In genomic region chr15:79163395-79163794, GRCh38 we compare ENCODE assay signal across 2 cellular contexts.
TF ChIP-seq lines count a peak whose summit lies in the region.

No MANE protein-coding gene starts in this region.

TF ChIP-seq in HEK293, 187 proteins besides CTCF, POLR2A, EP300 and RAD21:
- TF ChIP-seq, protein P1, sequence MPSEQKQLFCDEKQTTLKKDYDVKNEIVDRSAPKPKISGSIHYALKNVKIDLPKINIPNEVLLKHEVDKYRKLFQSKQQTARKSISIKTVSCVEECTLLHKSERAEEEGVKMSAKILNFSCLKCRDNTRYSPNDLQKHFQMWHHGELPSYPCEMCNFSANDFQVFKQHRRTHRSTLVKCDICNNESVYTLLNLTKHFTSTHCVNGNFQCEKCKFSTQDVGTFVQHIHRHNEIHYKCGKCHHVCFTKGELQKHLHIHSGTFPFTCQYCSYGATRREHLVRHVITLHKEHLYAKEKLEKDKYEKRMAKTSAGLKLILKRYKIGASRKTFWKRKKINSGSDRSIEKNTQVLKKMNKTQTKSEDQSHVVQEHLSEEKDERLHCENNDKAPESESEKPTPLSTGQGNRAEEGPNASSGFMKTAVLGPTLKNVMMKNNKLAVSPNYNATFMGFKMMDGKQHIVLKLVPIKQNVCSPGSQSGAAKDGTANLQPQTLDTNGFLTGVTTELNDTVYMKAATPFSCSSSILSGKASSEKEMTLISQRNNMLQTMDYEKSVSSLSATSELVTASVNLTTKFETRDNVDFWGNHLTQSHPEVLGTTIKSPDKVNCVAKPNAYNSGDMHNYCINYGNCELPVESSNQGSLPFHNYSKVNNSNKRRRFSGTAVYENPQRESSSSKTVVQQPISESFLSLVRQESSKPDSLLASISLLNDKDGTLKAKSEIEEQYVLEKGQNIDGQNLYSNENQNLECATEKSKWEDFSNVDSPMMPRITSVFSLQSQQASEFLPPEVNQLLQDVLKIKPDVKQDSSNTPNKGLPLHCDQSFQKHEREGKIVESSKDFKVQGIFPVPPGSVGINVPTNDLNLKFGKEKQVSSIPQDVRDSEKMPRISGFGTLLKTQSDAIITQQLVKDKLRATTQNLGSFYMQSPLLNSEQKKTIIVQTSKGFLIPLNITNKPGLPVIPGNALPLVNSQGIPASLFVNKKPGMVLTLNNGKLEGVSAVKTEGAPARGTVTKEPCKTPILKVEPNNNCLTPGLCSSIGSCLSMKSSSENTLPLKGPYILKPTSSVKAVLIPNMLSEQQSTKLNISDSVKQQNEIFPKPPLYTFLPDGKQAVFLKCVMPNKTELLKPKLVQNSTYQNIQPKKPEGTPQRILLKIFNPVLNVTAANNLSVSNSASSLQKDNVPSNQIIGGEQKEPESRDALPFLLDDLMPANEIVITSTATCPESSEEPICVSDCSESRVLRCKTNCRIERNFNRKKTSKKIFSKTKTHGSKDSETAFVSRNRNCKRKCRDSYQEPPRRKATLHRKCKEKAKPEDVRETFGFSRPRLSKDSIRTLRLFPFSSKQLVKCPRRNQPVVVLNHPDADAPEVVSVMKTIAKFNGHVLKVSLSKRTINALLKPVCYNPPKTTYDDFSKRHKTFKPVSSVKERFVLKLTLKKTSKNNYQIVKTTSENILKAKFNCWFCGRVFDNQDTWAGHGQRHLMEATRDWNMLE (tag by site-specific recombination; conservative IDR thresholded peaks at IDR 0.05; ENCODE audit: low read depth) = no peak
- TF ChIP-seq ZNF596 (tag by site-specific recombination; IDR thresholded peaks at IDR 0.05) = 0 out of 2 replicates have a peak, but pooled peaks have one; percentile 34
- TF ChIP-seq ZNF366 (tag by site-specific recombination; conservative IDR thresholded peaks at IDR 0.05) = peak; percentile 91
- TF ChIP-seq PRDM1 (tag by site-specific recombination; IDR thresholded peaks at IDR 0.05) = peak; percentile 62
- no peak for TF ChIP-seq KLF1 (tag by site-specific recombination; IDR thresholded peaks at IDR 0.05)
TF ChIP-seq in HEK293: peak in this region for 3.

TF ChIP-seq in K562, 482 proteins besides CTCF, POLR2A, EP300 and RAD21 (continued from another document):
- TF ChIP-seq, protein P2, sequence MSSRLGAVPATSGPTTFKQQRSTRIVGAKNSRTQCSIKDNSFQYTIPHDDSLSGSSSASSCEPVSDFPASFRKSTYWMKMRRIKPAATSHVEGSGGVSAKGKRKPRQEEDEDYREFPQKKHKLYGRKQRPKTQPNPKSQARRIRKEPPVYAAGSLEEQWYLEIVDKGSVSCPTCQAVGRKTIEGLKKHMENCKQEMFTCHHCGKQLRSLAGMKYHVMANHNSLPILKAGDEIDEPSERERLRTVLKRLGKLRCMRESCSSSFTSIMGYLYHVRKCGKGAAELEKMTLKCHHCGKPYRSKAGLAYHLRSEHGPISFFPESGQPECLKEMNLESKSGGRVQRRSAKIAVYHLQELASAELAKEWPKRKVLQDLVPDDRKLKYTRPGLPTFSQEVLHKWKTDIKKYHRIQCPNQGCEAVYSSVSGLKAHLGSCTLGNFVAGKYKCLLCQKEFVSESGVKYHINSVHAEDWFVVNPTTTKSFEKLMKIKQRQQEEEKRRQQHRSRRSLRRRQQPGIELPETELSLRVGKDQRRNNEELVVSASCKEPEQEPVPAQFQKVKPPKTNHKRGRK (tag; IDR thresholded peaks at IDR 0.05) = peak; percentile 76
